Comparison of ENCODE assay signal across 1 cellular context in genomic region chr3:101827211-101828174, GRCh38.
A peak's percentile ranks its signal among the peaks of the same experiment; 100 is the strongest.
TF ChIP-seq lines count a peak whose summit lies in the region.

No MANE protein-coding gene starts in this region.

TF ChIP-seq in HepG2, 621 proteins besides CTCF, POLR2A, EP300 and RAD21 (continued from another document and continues in another):
- TF ChIP-seq ZFP91 (CRISPR knock-in tag; IDR thresholded peaks at IDR 0.05; ENCODE audit: borderline replicate concordance) (peak; percentile 48; the same call in 1 of the 2 replicates), ZFYVE20 (CRISPR knock-in tag; IDR thresholded peaks at IDR 0.05; ENCODE audit: borderline replicate concordance, low read depth) (no peak), CHCHD3 (CRISPR knock-in tag; IDR thresholded peaks at IDR 0.05) (no peak), TOPORS (CRISPR knock-in tag; IDR thresholded peaks at IDR 0.05) (no peak), EEA1 (CRISPR knock-in tag; IDR thresholded peaks at IDR 0.05; ENCODE audit: borderline replicate concordance) (no peak), KLF6 (CRISPR knock-in tag; IDR thresholded peaks at IDR 0.05) (no peak), XBP1 (CRISPR knock-in tag; IDR thresholded peaks at IDR 0.05) (no peak), PRDM4 (CRISPR knock-in tag; IDR thresholded peaks at IDR 0.05; ENCODE audit: borderline replicate concordance) (no peak), PRPF4 (IDR thresholded peaks at IDR 0.05; ENCODE audit: low read depth, low read length, poor library complexity, severe bottlenecking) (no peak), ZNF317 (CRISPR knock-in tag; IDR thresholded peaks at IDR 0.05) (no peak), MYPOP (CRISPR knock-in tag; IDR thresholded peaks at IDR 0.05) (peak; percentile 58; the same call in 1 of the 2 replicates), ZNF468 (CRISPR knock-in tag; IDR thresholded peaks at IDR 0.05) (no peak), ZNF781 (CRISPR knock-in tag; IDR thresholded peaks at IDR 0.05; ENCODE audit: borderline replicate concordance, not compliant biosample characterization) (peak; percentile 58), U2AF1 (optimal IDR thresholded peaks at IDR 0.05; ENCODE audit: low read depth, low read length) (no peak), FIP1L1 (IDR thresholded peaks at IDR 0.05; ENCODE audit: borderline replicate concordance, insufficient read depth, low read depth, low read length) (no peak), ETV6 (CRISPR knock-in tag; conservative IDR thresholded peaks at IDR 0.05) (no peak), ZNF251 (CRISPR knock-in tag; IDR thresholded peaks at IDR 0.05) (no peak), AKNA (CRISPR knock-in tag; IDR thresholded peaks at IDR 0.05; ENCODE audit: borderline replicate concordance) (no peak), ZNF773 (CRISPR knock-in tag; IDR thresholded peaks at IDR 0.05; ENCODE audit: borderline replicate concordance) (no peak), KDM1A (CRISPR knock-in tag; IDR thresholded peaks at IDR 0.05) (no peak), GATAD2A (CRISPR knock-in tag; IDR thresholded peaks at IDR 0.05) (peak; percentile 43; the same call in 1 of the 2 replicates), ZKSCAN5 (CRISPR knock-in tag; IDR thresholded peaks at IDR 0.05) (no peak), ZBTB20 (CRISPR knock-in tag; IDR thresholded peaks at IDR 0.05; ENCODE audit: borderline replicate concordance, low read depth) (peak; percentile 59; the same call in 1 of the 2 replicates), MED1 (CRISPR knock-in tag; IDR thresholded peaks at IDR 0.05) (peak; percentile 29; the same call in 1 of the 2 replicates), ZFP36L1 (CRISPR knock-in tag; IDR thresholded peaks at IDR 0.05) (0 out of 2 replicates have a peak, but pooled peaks have one; percentile 47), ZFP36L2 (CRISPR knock-in tag; IDR thresholded peaks at IDR 0.05) (no peak), DMTF1 (CRISPR knock-in tag; IDR thresholded peaks at IDR 0.05) (no peak), BATF2 (CRISPR knock-in tag; IDR thresholded peaks at IDR 0.05) (no peak), ZXDC (CRISPR knock-in tag; IDR thresholded peaks at IDR 0.05) (no peak), POGK (CRISPR knock-in tag; conservative IDR thresholded peaks at IDR 0.05) (no peak), CBX1 (IDR thresholded peaks at IDR 0.05; ENCODE audit: low read depth) (no peak), ZNF281 (CRISPR knock-in tag; IDR thresholded peaks at IDR 0.05; ENCODE audit: borderline replicate concordance) (no peak), ZFP82 (CRISPR knock-in tag; IDR thresholded peaks at IDR 0.05; ENCODE audit: borderline replicate concordance) (no peak), MAX (IDR thresholded peaks at IDR 0.05) (peak; percentile 89), MZF1 (CRISPR knock-in tag; IDR thresholded peaks at IDR 0.05; ENCODE audit: borderline replicate concordance) (no peak), ZNF441 (CRISPR knock-in tag; IDR thresholded peaks at IDR 0.05; ENCODE audit: borderline replicate concordance) (no peak)
